In genomic region chr10:100986623-100986951, GRCh38 we compare ENCODE assay signal across 8 cellular contexts. TPM values are rescaled to one million over a fixed set of nuclear protein-coding genes. Genes with fewer than 3 reads are reported as not detected.
DNase-seq lines count a peak whose midpoint lies in the region; ATAC-seq and TF ChIP-seq lines count a peak whose summit lies in the region.

No MANE protein-coding gene starts in this region.

- ATAC-seq in HG02763 (IDR thresholded peaks at IDR 0.05; ENCODE audit: unreplicated experiment) = no peak
- ATAC-seq in GM19324 (IDR thresholded peaks at IDR 0.05; ENCODE audit: low FRiP score, unreplicated experiment) = no peak

- in situ Hi-C loops in GM13977 (cut with MboI; ENCODE audit: low pct_unique_long_range_greater_than_20kb, low sequenced_read_pairs, unreplicated experiment) = no loop called here

- DNase-seq in chondrocyte (ENCODE audit: low spot score) = no peak
- no peak for DNase-seq in C1 segment of cervical spinal cord (lab: John Stamatoyannopoulos, UW)
- DNase-seq in GM13977 (ENCODE audit: low spot score) = no peak

- H3K27ac ChIP-seq in ACC112 (ENCODE audit: low read depth, low read length) (no peak overlapping the region), HUES64 (ENCODE audit: low read depth, low read length) (no peak overlapping the region)

- TF ChIP-seq CTCF in chondrocyte (IDR thresholded peaks at IDR 0.05) (no peak), GM13977 (IDR thresholded peaks at IDR 0.05; ENCODE audit: extremely low read depth, insufficient read depth, missing control alignments) (no peak)

- peak overlapping the region; percentile 96 for H3K27ac Mint-ChIP-seq in chondrocyte (ENCODE audit: unreplicated experiment)

- peaks cover 19% of the 10 kb centered on the region for H3K4me1 ChIP-seq in ACC112 (ENCODE audit: control insufficient read depth, insufficient read depth, low read length, unreplicated experiment)
- H3K4me1 ChIP-seq in HUES64 (ENCODE audit: insufficient read depth, low read length) = no peaks in the 10 kb centered on the region
- peaks cover 17% of the 10 kb centered on the region for H3K4me1 ChIP-seq in mucosa of stomach (ENCODE audit: control insufficient read depth, insufficient read depth, low read length)

- H3K36me3 Mint-ChIP-seq in chondrocyte (ENCODE audit: low read depth) = peaks cover 13% of the 10 kb centered on the region

- H3K9me3 ChIP-seq in HUES64 (ENCODE audit: insufficient read depth, low read depth, low read length) = no peaks in the 10 kb centered on the region
- H3K9me3 ChIP-seq in mucosa of stomach (ENCODE audit: control insufficient read depth, low read length) = no peaks in the 10 kb centered on the region

- H3K4me3 ChIP-seq in ACC112 (ENCODE audit: low read depth, low read length) = peak overlapping the region; percentile 92
- H3K4me3 ChIP-seq in HUES64 (ENCODE audit: low read length) = peak overlapping the region; percentile 81
- H3K4me3 ChIP-seq in mucosa of stomach (ENCODE audit: low read length) = peak overlapping the region; percentile 100

- H3K27me3 ChIP-seq in ACC112 (ENCODE audit: insufficient read depth, low read length) (no peaks in the 10 kb centered on the region), HUES64 (ENCODE audit: insufficient read depth, low read length) (no peaks in the 10 kb centered on the region), mucosa of stomach (ENCODE audit: control insufficient read depth, insufficient read depth, low read length) (no peaks in the 10 kb centered on the region)

- peak overlapping the region; percentile 77 for H2AFZ ChIP-seq in ACC112 (ENCODE audit: low read length, unreplicated experiment)

- 25% methylated on average over 17 of the region's 17 CpGs for WGBS in HUES64

- peak overlapping the region; percentile 100 for H3K4me3 Mint-ChIP-seq in chondrocyte (ENCODE audit: unreplicated experiment)

- H3K9ac ChIP-seq in HUES64 (ENCODE audit: low read depth, low read length) = peak overlapping the region; percentile 86
- H3K9ac ChIP-seq in mucosa of stomach (ENCODE audit: low read length) = peak overlapping the region; percentile 77

- H3K9me3 Mint-ChIP-seq in chondrocyte (ENCODE audit: low read depth) = no peaks in the 10 kb centered on the region

- H3K79me2 ChIP-seq in ACC112 (ENCODE audit: control insufficient read depth, insufficient read depth, low read length, unreplicated experiment) = peaks cover 41% of the 10 kb centered on the region

- H3K4me1 Mint-ChIP-seq in chondrocyte (ENCODE audit: low read depth) = peaks cover 27% of the 10 kb centered on the region

- no peaks in the 10 kb centered on the region for H3K27me3 Mint-ChIP-seq in chondrocyte (ENCODE audit: low read depth)

- H3K36me3 ChIP-seq in ACC112 (ENCODE audit: insufficient read depth, low read length) (peaks cover 10% of the 10 kb centered on the region; the same call in 1 of the 2 replicates), HUES64 (ENCODE audit: insufficient read depth, low read length) (peaks cover 48% of the 10 kb centered on the region), mucosa of stomach (ENCODE audit: control insufficient read depth, insufficient read depth, low read length) (no peaks in the 10 kb centered on the region)

RNA-seq across cellular contexts. Expression of gene MRPL43, which starts 0.7 kb away (rescaled TPM):
- 66.9 TPM for polyA plus RNA-seq in HUES64 (2013, experiment 1 of 2)
- polyA plus RNA-seq in HUES64 (2013, experiment 2 of 2) = 66.4 TPM
- total RNA-seq in chondrocyte = 54.0 to 74.1 TPM (median 57.3 TPM) in 3 replicates

RNA-seq across cellular contexts. Expression of gene TWNK, which starts 0.8 kb away (rescaled TPM):
- 24.2 TPM for polyA plus RNA-seq in HUES64 (2013, experiment 1 of 2)
- polyA plus RNA-seq in HUES64 (2013, experiment 2 of 2) = 17.8 TPM
- total RNA-seq in chondrocyte = 4.8 to 6.6 TPM (median 5.4 TPM) in 3 replicates

RNA-seq across cellular contexts. Expression of gene LZTS2, which starts 13.0 kb away (rescaled TPM):
- 44.8 TPM for polyA plus RNA-seq in HUES64 (2013, experiment 1 of 2)
- polyA plus RNA-seq in HUES64 (2013, experiment 2 of 2) = 56.4 TPM
- total RNA-seq in chondrocyte = 58.9 to 80.7 TPM (median 79.4 TPM) in 3 replicates

RNA-seq across cellular contexts. Expression of gene SEMA4G, which starts 17.3 kb away (rescaled TPM):
- 6.6 TPM for polyA plus RNA-seq in HUES64 (2013, experiment 1 of 2)
- polyA plus RNA-seq in HUES64 (2013, experiment 2 of 2) = 10.0 TPM
- total RNA-seq in chondrocyte = 4.8 to 8.0 TPM (median 7.9 TPM) in 3 replicates

RNA-seq across cellular contexts. Expression of gene PDZD7, which starts 44.3 kb away (rescaled TPM):
- 0.30 TPM for polyA plus RNA-seq in HUES64 (2013, experiment 1 of 2)
- 0.19 TPM for polyA plus RNA-seq in HUES64 (2013, experiment 2 of 2)
- total RNA-seq in chondrocyte = 1.4 to 1.8 TPM (median 1.7 TPM) in 3 replicates
